Comparison of ENCODE assay signal across 18 cellular contexts in genomic region chr10:27893320-27894014, GRCh38.
DNase-seq lines count a peak whose midpoint lies in the region; FAIRE-seq and TF ChIP-seq lines count a peak whose summit lies in the region.
"Had no signal": no experiment of that assay in that cellular context is flagged by ENCODE, and none has a peak within 500 bp of the region (broad histone marks: within the 10 kb centered on the region; RNA-seq: fewer than 3 reads in every experiment).

No MANE protein-coding gene starts in this region.

- H3K27ac Mint-ChIP-seq in astrocyte (ENCODE audit: unreplicated experiment) = no peak overlapping the region
- H3K27ac Mint-ChIP-seq in activated CD4-positive, alpha-beta memory T cell treated with anti-CD3 and anti-CD28 coated beads, Interleukin-2, amount 10 ng/mL, durations not matched to agents 7 days and 5 days = no peak overlapping the region
- H3K27ac Mint-ChIP-seq: mesothelial cell of epicardium had no signal

- no peaks in the 10 kb centered on the region for H3K36me3 ChIP-seq in A673 (ENCODE audit: insufficient read depth, low read length, poor library complexity, severe bottlenecking)
- no peaks in the 10 kb centered on the region for H3K36me3 ChIP-seq in HAP-1 (replicated peaks)
- no peaks in the 10 kb centered on the region for H3K36me3 ChIP-seq in astrocyte (ENCODE audit: insufficient read depth, low read length)
- H3K36me3 ChIP-seq: cardiac muscle cell, ovary had no signal

- TF ChIP-seq CTCF in A673 (conservative IDR thresholded peaks at IDR 0.05; ENCODE audit: low read depth, low read length) = no peak
- no peak for TF ChIP-seq CTCF in astrocyte (IDR thresholded peaks at IDR 0.05; ENCODE audit: insufficient read depth, low read depth, low read length)

- intact Hi-C loops in A673 (cut with micrococcal nuclease; ENCODE audit: unreplicated experiment) = no loop called here

- no TSS peak for BruUV-seq in A673 (replicated peaks; lab: Mats Ljungman, UMichigan)

- in situ Hi-C loops in HAP-1 (cut with MboI; ENCODE audit: low sequenced_read_pairs) = no loop called here

- H3K27me3 Mint-ChIP-seq in astrocyte (ENCODE audit: low read depth, unreplicated experiment) = no peaks in the 10 kb centered on the region
- peaks cover 2% of the 10 kb centered on the region for H3K27me3 Mint-ChIP-seq in activated CD4-positive, alpha-beta memory T cell treated with anti-CD3 and anti-CD28 coated beads, Interleukin-2, amount 10 ng/mL, durations not matched to agents 7 days and 5 days

- H3K9me3 ChIP-seq in A673 (ENCODE audit: low read depth, low read length, poor library complexity, severe bottlenecking) = no peaks in the 10 kb centered on the region
- no peaks in the 10 kb centered on the region for H3K9me3 ChIP-seq in HAP-1
- no peaks in the 10 kb centered on the region for H3K9me3 ChIP-seq in astrocyte (ENCODE audit: insufficient read depth, low read depth, low read length)
- H3K9me3 ChIP-seq: ovary had no signal

- POLR2A ChIA-PET in A673 (lab: Charles Lee; ENCODE audit: low non-redundant PET) = no interaction called here
- POLR2A ChIA-PET in activated CD4-positive, alpha-beta memory T cell treated with anti-CD3 and anti-CD28 coated beads, Interleukin-2, amount 10 ng/mL, durations not matched to agents 7 days and 5 days (lab: Charles Lee) = no interaction called here

- FAIRE-seq in astrocyte (lab: Jason Lieb, UNC) = no peak

- H3K4me1 Mint-ChIP-seq in astrocyte (ENCODE audit: low read depth, unreplicated experiment) = peaks cover 8% of the 10 kb centered on the region
- no peaks in the 10 kb centered on the region for H3K4me1 Mint-ChIP-seq in activated CD4-positive, alpha-beta memory T cell treated with anti-CD3 and anti-CD28 coated beads, Interleukin-2, amount 10 ng/mL, durations not matched to agents 7 days and 5 days
- H3K4me1 Mint-ChIP-seq: mesothelial cell of epicardium had no signal

- H3K79me2 ChIP-seq in astrocyte (ENCODE audit: insufficient read depth, low read length) = no peaks in the 10 kb centered on the region

- no peak overlapping the region for H3K4me2 ChIP-seq in astrocyte (ENCODE audit: low read length)

- H3K4me1 ChIP-seq in A673 (ENCODE audit: insufficient read depth, low read length, poor library complexity, severe bottlenecking) (no peaks in the 10 kb centered on the region), HAP-1 (peaks cover 3% of the 10 kb centered on the region), astrocyte (ENCODE audit: insufficient read depth, low read length) (no peaks in the 10 kb centered on the region)

- CTCF ChIA-PET in A673 (lab: Charles Lee) = no interaction called here
- CTCF ChIA-PET in activated CD4-positive, alpha-beta memory T cell treated with anti-CD3 and anti-CD28 coated beads, Interleukin-2, amount 10 ng/mL, durations not matched to agents 7 days and 5 days (lab: Charles Lee) = no interaction called here

- H3K27ac ChIP-seq in A673 (ENCODE audit: low read depth, low read length, poor library complexity, severe bottlenecking) (no peak overlapping the region), astrocyte (ENCODE audit: low read depth, low read length) (no peak overlapping the region)
- H3K27ac ChIP-seq: cardiac muscle cell, ovary, SK-N-MC had no signal

- no peak overlapping the region for H3K4me3 ChIP-seq in A673 (ENCODE audit: low read depth, low read length, poor library complexity, severe bottlenecking)
- H3K4me3 ChIP-seq in HAP-1 = no peak overlapping the region
- no peak overlapping the region for H3K4me3 ChIP-seq in astrocyte (ENCODE audit: insufficient read depth, low read depth, low read length)
- H3K4me3 ChIP-seq: cardiac muscle cell, ovary, SK-N-MC had no signal

- peak overlapping the region; percentile 38 for H2AFZ ChIP-seq in astrocyte (ENCODE audit: low read depth, low read length)

- H3K9ac ChIP-seq in astrocyte (ENCODE audit: low read length) = no peak overlapping the region

- H4K20me1 ChIP-seq in astrocyte (ENCODE audit: insufficient read depth, low read length) = no peaks in the 10 kb centered on the region

- no peaks in the 10 kb centered on the region for H3K9me3 Mint-ChIP-seq in astrocyte (ENCODE audit: unreplicated experiment)
- H3K9me3 Mint-ChIP-seq in activated CD4-positive, alpha-beta memory T cell treated with anti-CD3 and anti-CD28 coated beads, Interleukin-2, amount 10 ng/mL, durations not matched to agents 7 days and 5 days = no peaks in the 10 kb centered on the region

- peaks cover 6% of the 10 kb centered on the region for H3K27me3 ChIP-seq in A673 (replicated peaks; ENCODE audit: insufficient read depth, low read depth, low read length, poor library complexity)
- peaks cover 5% of the 10 kb centered on the region; the same call in 1 of the 2 replicates for H3K27me3 ChIP-seq in HAP-1 (ENCODE audit: low read depth)
- no peaks in the 10 kb centered on the region for H3K27me3 ChIP-seq in astrocyte (ENCODE audit: insufficient read depth, low read length)
- H3K27me3 ChIP-seq: cardiac muscle cell, ovary had no signal

- H3K4me3 Mint-ChIP-seq in astrocyte (ENCODE audit: unreplicated experiment) = no peak overlapping the region
- H3K4me3 Mint-ChIP-seq in activated CD4-positive, alpha-beta memory T cell treated with anti-CD3 and anti-CD28 coated beads, Interleukin-2, amount 10 ng/mL, durations not matched to agents 7 days and 5 days = no peak overlapping the region
- H3K4me3 Mint-ChIP-seq: mesothelial cell of epicardium had no signal

- no peaks in the 10 kb centered on the region for H3K36me3 Mint-ChIP-seq in astrocyte (ENCODE audit: low read depth, unreplicated experiment)
- H3K36me3 Mint-ChIP-seq in activated CD4-positive, alpha-beta memory T cell treated with anti-CD3 and anti-CD28 coated beads, Interleukin-2, amount 10 ng/mL, durations not matched to agents 7 days and 5 days (ENCODE audit: low read depth) = no peaks in the 10 kb centered on the region
- H3K36me3 Mint-ChIP-seq: mesothelial cell of epicardium had no signal

- DNase-seq in A673 (ENCODE audit: low spot score) = peak; percentile 18
- peak; percentile 51 to 76 for DNase-seq in HAP-1 (ENCODE audit: low spot score in 2 of 2)
- DNase-seq in astrocyte (ENCODE audit: low read depth) = peak; percentile 83
- peak; percentile 74 for DNase-seq in foreskin melanocyte
- DNase-seq in DMS 273 treated with DMSO at 0.1 percent for 48 hours (lab: John Stamatoyannopoulos, UW) = no peak
- no peak for DNase-seq in activated CD4-positive, alpha-beta memory T cell treated with anti-CD3 and anti-CD28 coated beads, Interleukin-2, amount 10 ng/mL, durations not matched to agents 7 days and 5 days
- DNase-seq in DMS153 (lab: John Stamatoyannopoulos, UW) = no peak
- no peak for DNase-seq in stimulated activated CD4-positive, alpha-beta T cell treated with anti-CD3 and anti-CD28 coated beads, Interleukin-4, amount 100 ng/mL, for 4 hours
- DNase-seq: activated CD8-positive, alpha-beta memory T cell treated with anti-CD3 and anti-CD28 coated beads for 24 hours; activated naive CD4-positive, alpha-beta T cell treated with Interleukin-2 at 50 U/mL for 16 hours; DMS79 treated with DMSO at 0.1 percent for 48 hours; NCI-H2171; NK-92 treated with Interleukin-12 subunit alpha and Interleukin-12 subunit beta, amount 100 ng/mL, for 24 hours; ovary; stimulated activated CD4-positive, alpha-beta T cell treated with anti-CD3 and anti-CD28 coated beads, Interleukin-15, amount 100 ng/mL, for 24 hours had no signal

Comparison
In these comparisons a context has a peak if more than half of its experiments do, and no peak if none do; other contexts are left out.
1. DNase-seq: peak in A673 (single experiment), HAP-1 (2 of 2), astrocyte (single experiment) and foreskin melanocyte (single experiment); none in DMS 273 treated with DMSO at 0.1 percent for 48 hours (single experiment), activated CD4-positive, alpha-beta memory T cell treated with anti-CD3 and anti-CD28 coated beads, Interleukin-2, amount 10 ng/mL, durations not matched to agents 7 days and 5 days (single experiment), DMS153 (single experiment) and stimulated activated CD4-positive, alpha-beta T cell treated with anti-CD3 and anti-CD28 coated beads, Interleukin-4, amount 100 ng/mL, for 4 hours (0 of 2).